12 cellular contexts compared by ENCODE assay signal in the genomic region with DNA sequence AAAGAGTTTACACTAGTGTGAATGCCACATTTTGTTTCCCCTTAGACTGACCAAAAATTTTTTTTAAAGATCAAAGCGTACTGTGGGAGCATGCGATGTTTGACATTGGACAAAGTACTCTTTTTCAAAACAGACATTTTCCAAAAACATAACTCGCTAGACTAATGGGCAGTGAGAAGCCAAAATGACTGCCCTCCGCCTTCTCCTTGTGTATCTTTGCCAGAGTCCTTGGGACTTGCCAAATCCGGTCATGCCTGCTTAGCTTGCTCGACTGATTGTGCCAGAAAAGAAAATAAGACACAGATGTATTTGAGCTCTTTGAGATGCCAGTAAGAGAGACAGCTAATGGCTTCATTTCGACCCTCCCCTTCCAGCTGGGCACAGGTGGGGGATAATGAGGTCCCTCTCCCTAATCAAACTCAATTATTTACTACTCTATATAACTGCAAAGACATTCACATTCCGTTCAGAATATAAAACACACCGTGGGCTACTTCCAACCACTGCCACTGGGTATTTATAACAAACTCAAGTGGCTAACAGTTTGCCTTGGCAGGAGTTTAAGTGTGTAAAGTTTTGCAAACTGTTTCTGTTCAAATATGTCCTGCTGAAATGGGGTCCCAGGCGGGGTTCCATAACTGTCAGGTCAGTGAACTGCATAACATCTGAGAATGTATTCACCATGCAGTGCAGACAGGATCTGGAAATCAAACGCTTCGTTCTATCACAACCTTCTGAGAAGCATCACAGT.
DNase-seq lines count a peak whose midpoint lies in the region; ATAC-seq and TF ChIP-seq lines count a peak whose summit lies in the region.
"Had no signal": no experiment of that assay in that cellular context is flagged by ENCODE, and none has a peak within 500 bp of the region (broad histone marks: within the 10 kb centered on the region; RNA-seq: fewer than 3 reads in every experiment).

No MANE protein-coding gene starts in this region.

- in situ Hi-C loops in astrocyte of the spinal cord (cut with HindIII; ENCODE audit: low sequenced_read_pairs): no loop called here
- in situ Hi-C loops in gastrocnemius medialis (cut with MboI; ENCODE audit: low sequenced_read_pairs in 4 of 4): no loop called here
- in situ Hi-C loops in HAP-1 (cut with MboI; ENCODE audit: low sequenced_read_pairs): no loop called here

- TF ChIP-seq CTCF in astrocyte of the spinal cord (IDR thresholded peaks at IDR 0.05; ENCODE audit: low read depth, low read length) (no peak), right atrium auricular region (IDR thresholded peaks at IDR 0.05) (no peak), gastrocnemius medialis (IDR thresholded peaks at IDR 0.05 in 4 of 5, conservative IDR thresholded peaks at IDR 0.05 in 1 of 5) (no peak)

- H3K4me1 ChIP-seq in right atrium auricular region (peaks cover 0 to 65% of the 10 kb centered on the region in 2 donors), gastrocnemius medialis (peaks cover 26 to 35% of the 10 kb centered on the region in 2 donors), HAP-1 (no peaks in the 10 kb centered on the region; the same call in 1 of the 2 replicates)

- no peaks in the 10 kb centered on the region for H3K27me3 Mint-ChIP-seq in activated naive CD4-positive, alpha-beta T cell treated with anti-CD3 and anti-CD28 coated beads for 36 hours (ENCODE audit: low read depth)

- CTCF ChIA-PET in activated naive CD4-positive, alpha-beta T cell treated with anti-CD3 and anti-CD28 coated beads for 36 hours (lab: Charles Lee): interaction anchor here (0.7 to 1.1 kb wide), 2 partner anchors 9 to 142 kb away, joined by 3 to 6 read pairs; no protein-coding TSS in a partner anchor

- H3K36me3 ChIP-seq in right atrium auricular region (no peaks in the 10 kb centered on the region), gastrocnemius medialis (no peaks in the 10 kb centered on the region), HAP-1 (replicated peaks) (no peaks in the 10 kb centered on the region)

- no peak overlapping the region for H3K4me3 ChIP-seq in astrocyte of the spinal cord (ENCODE audit: low read depth, low read length)
- H3K4me3 ChIP-seq in right atrium auricular region: peak overlapping the region in 1 of 2 donors; percentile 23
- peak overlapping the region in 1 of 4 donors; percentile 1 for H3K4me3 ChIP-seq in gastrocnemius medialis
- no peak overlapping the region for H3K4me3 ChIP-seq in HAP-1

- H3K27ac ChIP-seq in right atrium auricular region (peak overlapping the region; percentile 72 to 76), gastrocnemius medialis (peak overlapping the region in 1 of 4 donors; percentile 35)

- peaks cover 4% of the 10 kb centered on the region for H3K36me3 Mint-ChIP-seq in activated naive CD4-positive, alpha-beta T cell treated with anti-CD3 and anti-CD28 coated beads for 36 hours (ENCODE audit: low read depth)
- H3K36me3 Mint-ChIP-seq: activated naive CD4-positive, alpha-beta T cell treated with anti-CD3 and anti-CD28 coated beads, Interleukin-2, amount 50 U/mL, for 72 hours; WTC11 had no signal

- ATAC-seq in gastrocnemius medialis (peak; percentile 76 to 91), HG03342 (IDR thresholded peaks at IDR 0.05; ENCODE audit: unreplicated experiment) (no peak)
- ATAC-seq: activated naive CD4-positive, alpha-beta T cell treated with anti-CD3 and anti-CD28 coated beads, Interleukin-2, amount 50 U/mL, for 72 hours; WTC11 had no signal

- no peaks in the 10 kb centered on the region for H3K9me3 Mint-ChIP-seq in activated naive CD4-positive, alpha-beta T cell treated with anti-CD3 and anti-CD28 coated beads for 36 hours
- H3K9me3 Mint-ChIP-seq: activated naive CD4-positive, alpha-beta T cell treated with anti-CD3 and anti-CD28 coated beads, Interleukin-2, amount 50 U/mL, for 72 hours; neural crest cell; WTC11 had no signal

- H3K27ac Mint-ChIP-seq in activated naive CD4-positive, alpha-beta T cell treated with anti-CD3 and anti-CD28 coated beads for 36 hours: no peak overlapping the region
- H3K27ac Mint-ChIP-seq: activated naive CD4-positive, alpha-beta T cell treated with anti-CD3 and anti-CD28 coated beads, Interleukin-2, amount 50 U/mL, for 72 hours; WTC11 had no signal

- no peak for TF ChIP-seq POLR2A in gastrocnemius medialis (IDR thresholded peaks at IDR 0.05)

- no peaks in the 10 kb centered on the region for H3K9me3 ChIP-seq in right atrium auricular region
- H3K9me3 ChIP-seq in gastrocnemius medialis: no peaks in the 10 kb centered on the region
- H3K9me3 ChIP-seq in HAP-1: no peaks in the 10 kb centered on the region

- intact Hi-C loops in gastrocnemius medialis (cut with DNase I; ENCODE audit: low total_unique reads): no loop called here
- intact Hi-C loops in activated naive CD4-positive, alpha-beta T cell treated with anti-CD3 and anti-CD28 coated beads for 36 hours (cut with micrococcal nuclease): no loop called here

- no peaks in the 10 kb centered on the region for H3K4me1 Mint-ChIP-seq in activated naive CD4-positive, alpha-beta T cell treated with anti-CD3 and anti-CD28 coated beads for 36 hours (ENCODE audit: low read depth)

- DNase-seq in GM03348 (ENCODE audit: low spot score): peak; percentile 65
- DNase-seq in astrocyte of the spinal cord (ENCODE audit: low read depth, low spot score): peak; percentile 63
- DNase-seq in right atrium auricular region (ENCODE audit: low spot score): peak; percentile 69
- peak; percentile 29 to 54 for DNase-seq in gastrocnemius medialis
- no peak for DNase-seq in iPS-NIHi7 (ENCODE audit: extremely low spot score)
- DNase-seq in activated naive CD4-positive, alpha-beta T cell treated with anti-CD3 and anti-CD28 coated beads for 36 hours: no peak
- DNase-seq in HAP-1 (ENCODE audit: low spot score in 2 of 2): no peak
- DNase-seq: KG1 had no signal

- no peaks in the 10 kb centered on the region for H3K27me3 ChIP-seq in right atrium auricular region
- H3K27me3 ChIP-seq in gastrocnemius medialis: no peaks in the 10 kb centered on the region
- H3K27me3 ChIP-seq in HAP-1 (ENCODE audit: low read depth): no peaks in the 10 kb centered on the region

- no peak overlapping the region for H3K4me3 Mint-ChIP-seq in activated naive CD4-positive, alpha-beta T cell treated with anti-CD3 and anti-CD28 coated beads for 36 hours
- H3K4me3 Mint-ChIP-seq: neural crest cell, WTC11 had no signal

Comparison
In these comparisons a context has a peak if more than half of its experiments do, and no peak if none do; other contexts are left out.
1. DNase-seq: peak in GM03348 (single experiment), astrocyte of the spinal cord (single experiment), right atrium auricular region (single experiment) and gastrocnemius medialis (2 of 2); none in iPS-NIHi7 (single experiment), activated naive CD4-positive, alpha-beta T cell treated with anti-CD3 and anti-CD28 coated beads for 36 hours (single experiment) and HAP-1 (0 of 2).